Comparison of ENCODE assay signal across 1 cellular context in the genomic region with DNA sequence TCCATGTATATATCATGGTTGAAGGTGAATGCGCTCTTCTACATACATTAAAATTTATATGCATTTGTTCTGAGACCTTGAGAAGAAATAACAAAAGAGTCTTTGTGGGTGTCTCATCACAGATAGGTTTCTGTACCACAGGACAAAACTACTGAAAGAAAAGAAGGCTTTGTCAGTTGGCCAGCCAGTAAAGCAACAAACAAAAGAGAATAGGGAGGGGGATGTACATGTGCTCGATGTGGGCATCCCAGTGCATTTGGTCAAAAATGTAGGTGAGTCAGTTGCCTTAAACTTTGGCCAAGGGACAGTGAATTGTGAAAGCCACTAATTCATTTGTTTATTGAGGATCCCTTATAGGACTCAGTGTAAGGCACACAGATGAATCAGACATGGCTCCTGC.
TF ChIP-seq lines count a peak whose summit lies in the region.

No MANE protein-coding gene starts in this region.

TF ChIP-seq in HepG2, 621 proteins besides CTCF, POLR2A, EP300 and RAD21:
- TF ChIP-seq PTBP1 (IDR thresholded peaks at IDR 0.05; ENCODE audit: low read depth, low read length, poor library complexity, severe bottlenecking) (no peak), HDAC1 (CRISPR knock-in tag; IDR thresholded peaks at IDR 0.05) (no peak), ZNF34 (CRISPR knock-in tag; IDR thresholded peaks at IDR 0.05; ENCODE audit: borderline replicate concordance) (no peak), FOXJ3 (CRISPR knock-in tag; IDR thresholded peaks at IDR 0.05; ENCODE audit: borderline replicate concordance) (no peak), RBFOX2 (IDR thresholded peaks at IDR 0.05; ENCODE audit: low read depth, low read length) (no peak), ZFP1 (CRISPR knock-in tag; IDR thresholded peaks at IDR 0.05) (no peak), ZNF326 (CRISPR knock-in tag; IDR thresholded peaks at IDR 0.05; ENCODE audit: borderline replicate concordance) (no peak), ZNF569 (CRISPR knock-in tag; IDR thresholded peaks at IDR 0.05; ENCODE audit: borderline replicate concordance) (no peak), THYN1 (CRISPR knock-in tag; IDR thresholded peaks at IDR 0.05; ENCODE audit: borderline replicate concordance, low read depth) (no peak), HMG20A (CRISPR knock-in tag; IDR thresholded peaks at IDR 0.05; ENCODE audit: borderline replicate concordance) (no peak)
- TF ChIP-seq, protein P1, sequence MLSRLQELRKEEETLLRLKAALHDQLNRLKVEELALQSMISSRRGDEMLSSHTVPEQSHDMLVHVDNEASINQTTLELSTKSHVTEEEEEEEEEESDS (CRISPR knock-in tag; IDR thresholded peaks at IDR 0.05; ENCODE audit: borderline replicate concordance), result no peak
- TF ChIP-seq, protein P2, sequence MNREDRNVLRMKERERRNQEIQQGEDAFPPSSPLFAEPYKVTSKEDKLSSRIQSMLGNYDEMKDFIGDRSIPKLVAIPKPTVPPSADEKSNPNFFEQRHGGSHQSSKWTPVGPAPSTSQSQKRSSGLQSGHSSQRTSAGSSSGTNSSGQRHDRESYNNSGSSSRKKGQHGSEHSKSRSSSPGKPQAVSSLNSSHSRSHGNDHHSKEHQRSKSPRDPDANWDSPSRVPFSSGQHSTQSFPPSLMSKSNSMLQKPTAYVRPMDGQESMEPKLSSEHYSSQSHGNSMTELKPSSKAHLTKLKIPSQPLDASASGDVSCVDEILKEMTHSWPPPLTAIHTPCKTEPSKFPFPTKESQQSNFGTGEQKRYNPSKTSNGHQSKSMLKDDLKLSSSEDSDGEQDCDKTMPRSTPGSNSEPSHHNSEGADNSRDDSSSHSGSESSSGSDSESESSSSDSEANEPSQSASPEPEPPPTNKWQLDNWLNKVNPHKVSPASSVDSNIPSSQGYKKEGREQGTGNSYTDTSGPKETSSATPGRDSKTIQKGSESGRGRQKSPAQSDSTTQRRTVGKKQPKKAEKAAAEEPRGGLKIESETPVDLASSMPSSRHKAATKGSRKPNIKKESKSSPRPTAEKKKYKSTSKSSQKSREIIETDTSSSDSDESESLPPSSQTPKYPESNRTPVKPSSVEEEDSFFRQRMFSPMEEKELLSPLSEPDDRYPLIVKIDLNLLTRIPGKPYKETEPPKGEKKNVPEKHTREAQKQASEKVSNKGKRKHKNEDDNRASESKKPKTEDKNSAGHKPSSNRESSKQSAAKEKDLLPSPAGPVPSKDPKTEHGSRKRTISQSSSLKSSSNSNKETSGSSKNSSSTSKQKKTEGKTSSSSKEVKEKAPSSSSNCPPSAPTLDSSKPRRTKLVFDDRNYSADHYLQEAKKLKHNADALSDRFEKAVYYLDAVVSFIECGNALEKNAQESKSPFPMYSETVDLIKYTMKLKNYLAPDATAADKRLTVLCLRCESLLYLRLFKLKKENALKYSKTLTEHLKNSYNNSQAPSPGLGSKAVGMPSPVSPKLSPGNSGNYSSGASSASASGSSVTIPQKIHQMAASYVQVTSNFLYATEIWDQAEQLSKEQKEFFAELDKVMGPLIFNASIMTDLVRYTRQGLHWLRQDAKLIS (CRISPR knock-in tag; IDR thresholded peaks at IDR 0.05), result no peak
- TF ChIP-seq, protein P3, sequence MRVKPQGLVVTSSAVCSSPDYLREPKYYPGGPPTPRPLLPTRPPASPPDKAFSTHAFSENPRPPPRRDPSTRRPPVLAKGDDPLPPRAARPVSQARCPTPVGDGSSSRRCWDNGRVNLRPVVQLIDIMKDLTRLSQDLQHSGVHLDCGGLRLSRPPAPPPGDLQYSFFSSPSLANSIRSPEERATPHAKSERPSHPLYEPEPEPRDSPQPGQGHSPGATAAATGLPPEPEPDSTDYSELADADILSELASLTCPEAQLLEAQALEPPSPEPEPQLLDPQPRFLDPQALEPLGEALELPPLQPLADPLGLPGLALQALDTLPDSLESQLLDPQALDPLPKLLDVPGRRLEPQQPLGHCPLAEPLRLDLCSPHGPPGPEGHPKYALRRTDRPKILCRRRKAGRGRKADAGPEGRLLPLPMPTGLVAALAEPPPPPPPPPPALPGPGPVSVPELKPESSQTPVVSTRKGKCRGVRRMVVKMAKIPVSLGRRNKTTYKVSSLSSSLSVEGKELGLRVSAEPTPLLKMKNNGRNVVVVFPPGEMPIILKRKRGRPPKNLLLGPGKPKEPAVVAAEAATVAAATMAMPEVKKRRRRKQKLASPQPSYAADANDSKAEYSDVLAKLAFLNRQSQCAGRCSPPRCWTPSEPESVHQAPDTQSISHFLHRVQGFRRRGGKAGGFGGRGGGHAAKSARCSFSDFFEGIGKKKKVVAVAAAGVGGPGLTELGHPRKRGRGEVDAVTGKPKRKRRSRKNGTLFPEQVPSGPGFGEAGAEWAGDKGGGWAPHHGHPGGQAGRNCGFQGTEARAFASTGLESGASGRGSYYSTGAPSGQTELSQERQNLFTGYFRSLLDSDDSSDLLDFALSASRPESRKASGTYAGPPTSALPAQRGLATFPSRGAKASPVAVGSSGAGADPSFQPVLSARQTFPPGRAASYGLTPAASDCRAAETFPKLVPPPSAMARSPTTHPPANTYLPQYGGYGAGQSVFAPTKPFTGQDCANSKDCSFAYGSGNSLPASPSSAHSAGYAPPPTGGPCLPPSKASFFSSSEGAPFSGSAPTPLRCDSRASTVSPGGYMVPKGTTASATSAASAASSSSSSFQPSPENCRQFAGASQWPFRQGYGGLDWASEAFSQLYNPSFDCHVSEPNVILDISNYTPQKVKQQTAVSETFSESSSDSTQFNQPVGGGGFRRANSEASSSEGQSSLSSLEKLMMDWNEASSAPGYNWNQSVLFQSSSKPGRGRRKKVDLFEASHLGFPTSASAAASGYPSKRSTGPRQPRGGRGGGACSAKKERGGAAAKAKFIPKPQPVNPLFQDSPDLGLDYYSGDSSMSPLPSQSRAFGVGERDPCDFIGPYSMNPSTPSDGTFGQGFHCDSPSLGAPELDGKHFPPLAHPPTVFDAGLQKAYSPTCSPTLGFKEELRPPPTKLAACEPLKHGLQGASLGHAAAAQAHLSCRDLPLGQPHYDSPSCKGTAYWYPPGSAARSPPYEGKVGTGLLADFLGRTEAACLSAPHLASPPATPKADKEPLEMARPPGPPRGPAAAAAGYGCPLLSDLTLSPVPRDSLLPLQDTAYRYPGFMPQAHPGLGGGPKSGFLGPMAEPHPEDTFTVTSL (CRISPR knock-in tag; IDR thresholded peaks at IDR 0.05; ENCODE audit: borderline replicate concordance), result no peak
- TF ChIP-seq, protein P4, sequence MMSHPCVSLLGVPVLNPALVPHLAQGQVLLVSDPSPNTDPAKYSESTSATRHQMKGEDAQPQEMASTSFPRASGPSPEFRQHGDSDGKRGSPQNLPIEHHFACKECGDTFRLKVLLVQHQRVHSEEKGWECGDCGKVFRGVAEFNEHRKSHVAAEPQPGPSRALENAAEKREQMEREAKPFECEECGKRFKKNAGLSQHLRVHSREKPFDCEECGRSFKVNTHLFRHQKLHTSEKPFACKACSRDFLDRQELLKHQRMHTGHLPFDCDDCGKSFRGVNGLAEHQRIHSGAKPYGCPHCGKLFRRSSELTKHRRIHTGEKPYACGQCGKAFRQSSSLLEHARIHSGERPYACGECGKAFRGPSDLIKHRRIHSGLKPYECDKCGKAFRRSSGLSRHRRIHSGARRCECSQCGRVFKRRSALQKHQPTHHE (CRISPR knock-in tag; IDR thresholded peaks at IDR 0.05; ENCODE audit: borderline replicate concordance), result no peak
- TF ChIP-seq, protein P5, sequence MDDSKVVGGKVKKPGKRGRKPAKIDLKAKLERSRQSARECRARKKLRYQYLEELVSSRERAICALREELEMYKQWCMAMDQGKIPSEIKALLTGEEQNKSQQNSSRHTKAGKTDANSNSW (CRISPR knock-in tag; IDR thresholded peaks at IDR 0.05; ENCODE audit: borderline replicate concordance), result no peak
TF ChIP-seq in HepG2: peak in this region for 0.
